In the genomic region with DNA sequence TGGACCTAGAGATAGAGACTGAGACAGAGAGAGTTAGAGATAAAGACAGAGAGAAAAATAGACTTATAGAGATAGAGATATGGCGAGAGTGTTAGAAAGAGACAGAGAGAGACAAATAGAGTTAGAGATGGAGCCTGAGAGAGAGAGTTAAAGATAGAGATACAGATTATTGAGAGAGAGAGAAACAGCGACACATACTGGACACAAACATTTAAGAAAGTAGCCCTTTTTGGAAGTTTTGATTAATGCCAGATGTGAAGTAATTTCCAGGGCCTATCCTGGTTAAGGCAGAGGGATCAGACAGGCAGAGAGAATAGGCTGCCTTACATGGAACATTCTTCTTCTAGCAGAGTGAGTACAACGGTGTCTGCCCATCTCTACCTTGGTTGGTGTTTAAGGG, we compare ENCODE assay signal across 1 cellular context.
TF ChIP-seq lines count a peak whose summit lies in the region.

No MANE protein-coding gene starts in this region.

TF ChIP-seq in GM23338, 12 proteins besides CTCF, POLR2A, EP300 and RAD21:
- TF ChIP-seq, protein P1, sequence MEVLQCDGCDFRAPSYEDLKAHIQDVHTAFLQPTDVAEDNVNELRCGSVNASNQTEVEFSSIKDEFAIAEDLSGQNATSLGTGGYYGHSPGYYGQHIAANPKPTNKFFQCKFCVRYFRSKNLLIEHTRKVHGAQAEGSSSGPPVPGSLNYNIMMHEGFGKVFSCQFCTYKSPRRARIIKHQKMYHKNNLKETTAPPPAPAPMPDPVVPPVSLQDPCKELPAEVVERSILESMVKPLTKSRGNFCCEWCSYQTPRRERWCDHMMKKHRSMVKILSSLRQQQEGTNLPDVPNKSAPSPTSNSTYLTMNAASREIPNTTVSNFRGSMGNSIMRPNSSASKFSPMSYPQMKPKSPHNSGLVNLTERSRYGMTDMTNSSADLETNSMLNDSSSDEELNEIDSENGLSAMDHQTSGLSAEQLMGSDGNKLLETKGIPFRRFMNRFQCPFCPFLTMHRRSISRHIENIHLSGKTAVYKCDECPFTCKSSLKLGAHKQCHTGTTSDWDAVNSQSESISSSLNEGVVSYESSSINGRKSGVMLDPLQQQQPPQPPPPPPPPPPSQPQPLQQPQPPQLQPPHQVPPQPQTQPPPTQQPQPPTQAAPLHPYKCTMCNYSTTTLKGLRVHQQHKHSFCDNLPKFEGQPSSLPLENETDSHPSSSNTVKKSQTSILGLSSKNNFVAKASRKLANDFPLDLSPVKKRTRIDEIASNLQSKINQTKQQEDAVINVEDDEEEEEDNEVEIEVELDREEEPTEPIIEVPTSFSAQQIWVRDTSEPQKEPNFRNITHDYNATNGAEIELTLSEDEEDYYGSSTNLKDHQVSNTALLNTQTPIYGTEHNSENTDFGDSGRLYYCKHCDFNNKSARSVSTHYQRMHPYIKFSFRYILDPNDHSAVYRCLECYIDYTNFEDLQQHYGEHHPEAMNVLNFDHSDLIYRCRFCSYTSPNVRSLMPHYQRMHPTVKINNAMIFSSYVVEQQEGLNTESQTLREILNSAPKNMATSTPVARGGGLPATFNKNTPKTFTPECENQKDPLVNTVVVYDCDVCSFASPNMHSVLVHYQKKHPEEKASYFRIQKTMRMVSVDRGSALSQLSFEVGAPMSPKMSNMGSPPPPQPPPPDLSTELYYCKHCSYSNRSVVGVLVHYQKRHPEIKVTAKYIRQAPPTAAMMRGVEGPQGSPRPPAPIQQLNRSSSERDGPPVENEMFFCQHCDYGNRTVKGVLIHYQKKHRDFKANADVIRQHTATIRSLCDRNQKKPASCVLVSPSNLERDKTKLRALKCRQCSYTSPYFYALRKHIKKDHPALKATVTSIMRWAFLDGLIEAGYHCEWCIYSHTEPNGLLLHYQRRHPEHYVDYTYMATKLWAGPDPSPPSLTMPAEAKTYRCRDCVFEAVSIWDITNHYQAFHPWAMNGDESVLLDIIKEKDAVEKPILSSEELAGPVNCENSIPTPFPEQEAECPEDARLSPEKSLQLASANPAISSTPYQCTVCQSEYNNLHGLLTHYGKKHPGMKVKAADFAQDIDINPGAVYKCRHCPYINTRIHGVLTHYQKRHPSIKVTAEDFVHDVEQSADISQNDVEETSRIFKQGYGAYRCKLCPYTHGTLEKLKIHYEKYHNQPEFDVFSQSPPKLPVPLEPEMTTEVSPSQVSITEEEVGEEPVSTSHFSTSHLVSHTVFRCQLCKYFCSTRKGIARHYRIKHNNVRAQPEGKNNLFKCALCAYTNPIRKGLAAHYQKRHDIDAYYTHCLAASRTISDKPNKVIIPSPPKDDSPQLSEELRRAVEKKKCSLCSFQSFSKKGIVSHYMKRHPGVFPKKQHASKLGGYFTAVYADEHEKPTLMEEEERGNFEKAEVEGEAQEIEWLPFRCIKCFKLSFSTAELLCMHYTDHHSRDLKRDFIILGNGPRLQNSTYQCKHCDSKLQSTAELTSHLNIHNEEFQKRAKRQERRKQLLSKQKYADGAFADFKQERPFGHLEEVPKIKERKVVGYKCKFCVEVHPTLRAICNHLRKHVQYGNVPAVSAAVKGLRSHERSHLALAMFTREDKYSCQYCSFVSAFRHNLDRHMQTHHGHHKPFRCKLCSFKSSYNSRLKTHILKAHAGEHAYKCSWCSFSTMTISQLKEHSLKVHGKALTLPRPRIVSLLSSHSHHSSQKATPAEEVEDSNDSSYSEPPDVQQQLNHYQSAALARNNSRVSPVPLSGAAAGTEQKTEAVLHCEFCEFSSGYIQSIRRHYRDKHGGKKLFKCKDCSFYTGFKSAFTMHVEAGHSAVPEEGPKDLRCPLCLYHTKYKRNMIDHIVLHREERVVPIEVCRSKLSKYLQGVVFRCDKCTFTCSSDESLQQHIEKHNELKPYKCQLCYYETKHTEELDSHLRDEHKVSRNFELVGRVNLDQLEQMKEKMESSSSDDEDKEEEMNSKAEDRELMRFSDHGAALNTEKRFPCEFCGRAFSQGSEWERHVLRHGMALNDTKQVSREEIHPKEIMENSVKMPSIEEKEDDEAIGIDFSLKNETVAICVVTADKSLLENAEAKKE (CRISPR knock-in tag; IDR thresholded peaks at IDR 0.05) = no peak
- TF ChIP-seq EZH2 (IDR thresholded peaks at IDR 0.05; ENCODE audit: low read depth, unreplicated experiment) (no peak), EZH2phosphoT487 (IDR thresholded peaks at IDR 0.05; ENCODE audit: unreplicated experiment) (no peak), CREB1 (CRISPR knock-in tag; IDR thresholded peaks at IDR 0.05; ENCODE audit: low read depth) (no peak), NANOG (IDR thresholded peaks at IDR 0.05; ENCODE audit: borderline replicate concordance) (no peak), ZNF114 (CRISPR knock-in tag; IDR thresholded peaks at IDR 0.05) (no peak), STAT1 (IDR thresholded peaks at IDR 0.05; ENCODE audit: unreplicated experiment) (no peak), ZNF331 (CRISPR knock-in tag; IDR thresholded peaks at IDR 0.05; ENCODE audit: low read depth) (no peak), JUNB (IDR thresholded peaks at IDR 0.05; ENCODE audit: unreplicated experiment) (no peak)
- TF ChIP-seq, protein P2, sequence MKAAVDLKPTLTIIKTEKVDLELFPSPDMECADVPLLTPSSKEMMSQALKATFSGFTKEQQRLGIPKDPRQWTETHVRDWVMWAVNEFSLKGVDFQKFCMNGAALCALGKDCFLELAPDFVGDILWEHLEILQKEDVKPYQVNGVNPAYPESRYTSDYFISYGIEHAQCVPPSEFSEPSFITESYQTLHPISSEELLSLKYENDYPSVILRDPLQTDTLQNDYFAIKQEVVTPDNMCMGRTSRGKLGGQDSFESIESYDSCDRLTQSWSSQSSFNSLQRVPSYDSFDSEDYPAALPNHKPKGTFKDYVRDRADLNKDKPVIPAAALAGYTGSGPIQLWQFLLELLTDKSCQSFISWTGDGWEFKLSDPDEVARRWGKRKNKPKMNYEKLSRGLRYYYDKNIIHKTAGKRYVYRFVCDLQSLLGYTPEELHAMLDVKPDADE (IDR thresholded peaks at IDR 0.05) = no peak
